21 cellular contexts compared by ENCODE assay signal in the genomic region with DNA sequence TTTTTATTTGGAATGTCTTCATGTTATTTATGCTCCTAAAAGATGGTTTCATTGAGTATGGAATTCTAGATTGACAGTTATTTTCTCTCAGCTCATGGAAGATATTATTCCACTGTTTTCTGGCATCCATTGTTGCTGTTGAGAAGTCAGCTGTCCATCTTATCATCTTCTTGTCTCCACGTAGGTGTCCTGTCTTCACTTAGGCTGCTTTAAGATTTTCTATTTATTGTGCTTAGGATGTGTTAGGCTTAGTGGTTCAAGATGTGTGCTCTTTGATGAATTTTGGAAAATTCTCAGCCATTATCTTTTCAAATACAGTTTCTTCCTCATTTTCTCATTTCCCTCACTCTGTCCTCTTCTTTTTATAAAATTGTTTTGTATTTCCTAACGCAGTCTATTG. TPM values are rescaled to one million over a fixed set of nuclear protein-coding genes. Genes with fewer than 3 reads are reported as not detected.
DNase-seq lines count a peak whose midpoint lies in the region; ATAC-seq and TF ChIP-seq lines count a peak whose summit lies in the region.
"Had no signal": no experiment of that assay in that cellular context is flagged by ENCODE, and none has a peak within 500 bp of the region (broad histone marks: within the 10 kb centered on the region; RNA-seq: fewer than 3 reads in every experiment).

No MANE protein-coding gene starts in this region.

- ATAC-seq in PC-3 = no peak
- no peak for ATAC-seq in right cardiac atrium
- ATAC-seq: activated CD4-positive, CD25-positive, alpha-beta regulatory T cell treated with anti-CD3 and anti-CD28 coated beads, Interleukin-2, amount 50 U/mL, for 24 hours; activated CD8-positive, alpha-beta T cell treated with anti-CD3 and anti-CD28 coated beads, Interleukin-2, amount 10 ng/mL, durations not matched to agents 7 days and 5 days; activated T-cell treated with anti-CD3 and anti-CD28 coated beads, Interleukin-2, amount 50 U/mL, for 4 hours; left lobe of liver; SK-N-SH treated with all-trans-retinoic acid at 6 μM for 48 hours had no signal

- no peak overlapping the region for H3K9ac ChIP-seq in GM23248
- H3K9ac ChIP-seq in fibroblast of lung (ENCODE audit: insufficient read depth, low read length) = no peak overlapping the region
- no peak overlapping the region for H3K9ac ChIP-seq in PC-3 (ENCODE audit: low read length)

- in situ Hi-C loops in GM23248 (cut with MboI) = no loop called here

- peaks cover 27% of the 10 kb centered on the region for H3K9me3 Mint-ChIP-seq in progenitor cell of endocrine pancreas (ENCODE audit: low read depth)

- H3K4me3 ChIP-seq in GM23248 = 0 out of 2 replicates have a peak overlapping the region, but pooled peaks have one; percentile 11
- no peak overlapping the region for H3K4me3 ChIP-seq in fibroblast of lung (replicated peaks in 1 of 4; ENCODE audit: control extremely low read depth in 1 of 4, insufficient read depth in 1 of 4, low read depth in 3 of 4, low read length in 4 of 4)
- H3K4me3 ChIP-seq in PC-3 (ENCODE audit: low read length) = no peak overlapping the region
- no peak overlapping the region for H3K4me3 ChIP-seq in right cardiac atrium (ENCODE audit: low read length)
- H3K4me3 ChIP-seq: testis had no signal

- H3K27me3 ChIP-seq in GM23248 (replicated peaks; ENCODE audit: insufficient read depth) = no peaks in the 10 kb centered on the region
- H3K27me3 ChIP-seq in fibroblast of lung (ENCODE audit: control insufficient read depth, insufficient read depth, low read length) = no peaks in the 10 kb centered on the region
- H3K27me3 ChIP-seq in PC-3 (ENCODE audit: low read length) = no peaks in the 10 kb centered on the region
- H3K27me3 ChIP-seq in right cardiac atrium (ENCODE audit: control insufficient read depth, insufficient read depth) = no peaks in the 10 kb centered on the region
- H3K27me3 ChIP-seq: brain microvascular endothelial cell, testis had no signal

- POLR2A ChIA-PET in PC-3 (lab: Charles Lee; ENCODE audit: unreplicated experiment) = no interaction called here

- H3K9me2 ChIP-seq in GM23248 (ENCODE audit: insufficient read depth) (no peaks in the 10 kb centered on the region), PC-3 (replicated peaks; ENCODE audit: low read length) (no peaks in the 10 kb centered on the region)

- no peak overlapping the region for H3K4me3 Mint-ChIP-seq in progenitor cell of endocrine pancreas (ENCODE audit: low read depth)
- H3K4me3 Mint-ChIP-seq: activated CD8-positive, alpha-beta T cell treated with anti-CD3 and anti-CD28 coated beads, Interleukin-2, amount 10 ng/mL, durations not matched to agents 7 days and 5 days; activated T-cell treated with anti-CD3 and anti-CD28 coated beads, Interleukin-2, amount 50 U/mL, for 4 hours had no signal

- TF ChIP-seq CTCF in fibroblast of lung (conservative IDR thresholded peaks at IDR 0.05 in 1 of 2, IDR thresholded peaks at IDR 0.05 in 1 of 2; ENCODE audit: low read depth in 1 of 2, low read length in 2 of 2) (no peak), progenitor cell of endocrine pancreas (IDR thresholded peaks at IDR 0.05; ENCODE audit: unreplicated experiment) (no peak), PC-3 (conservative IDR thresholded peaks at IDR 0.05; ENCODE audit: low read depth, low read length) (no peak), GM10266 (IDR thresholded peaks at IDR 0.05; ENCODE audit: control insufficient read depth, insufficient read depth, low read depth, missing control alignments) (no peak)

- H4K20me1 ChIP-seq in GM23248 (ENCODE audit: insufficient read depth) (no peaks in the 10 kb centered on the region), fibroblast of lung (ENCODE audit: control insufficient read depth, extremely low read depth, insufficient read depth, low read length) (no peaks in the 10 kb centered on the region), PC-3 (ENCODE audit: low read length) (no peaks in the 10 kb centered on the region)

- H2AFZ ChIP-seq in GM23248 = no peak overlapping the region
- no peak overlapping the region for H2AFZ ChIP-seq in fibroblast of lung (ENCODE audit: low read length)
- H2AFZ ChIP-seq in PC-3 (ENCODE audit: low read length) = no peak overlapping the region

- CTCF ChIA-PET in PC-3 (lab: Charles Lee) = no interaction called here

- peaks cover 7% of the 10 kb centered on the region for H3K4me1 Mint-ChIP-seq in progenitor cell of endocrine pancreas (ENCODE audit: low read depth)

- H3K4me2 ChIP-seq in GM23248 (ENCODE audit: unreplicated experiment) (no peak overlapping the region), fibroblast of lung (ENCODE audit: extremely low read depth, insufficient read depth, low read length) (no peak overlapping the region), PC-3 (ENCODE audit: low read length) (no peak overlapping the region)

- H3K9me3 ChIP-seq in GM23248 (ENCODE audit: low read depth) (peaks cover 4% of the 10 kb centered on the region), fibroblast of lung (ENCODE audit: control insufficient read depth, insufficient read depth, low read depth, low read length) (no peaks in the 10 kb centered on the region), PC-3 (ENCODE audit: low read length) (peaks cover 11% of the 10 kb centered on the region), right cardiac atrium (ENCODE audit: control insufficient read depth, low read length) (no peaks in the 10 kb centered on the region)
- H3K9me3 ChIP-seq: testis had no signal

- H3K4me1 ChIP-seq in GM23248 (ENCODE audit: insufficient read depth) = no peaks in the 10 kb centered on the region
- H3K4me1 ChIP-seq in fibroblast of lung (ENCODE audit: control insufficient read depth, extremely low read depth, insufficient read depth, low read length) = no peaks in the 10 kb centered on the region
- no peaks in the 10 kb centered on the region for H3K4me1 ChIP-seq in PC-3 (ENCODE audit: insufficient read depth, low read length)
- H3K4me1 ChIP-seq in right cardiac atrium (ENCODE audit: control insufficient read depth, insufficient read depth, low read length) = no peaks in the 10 kb centered on the region
- H3K4me1 ChIP-seq: testis had no signal

- DNase-seq in A172 (ENCODE audit: low spot score) (peak; percentile 8), GM23248 (peak; percentile 23), SW480 (ENCODE audit: low spot score) (peak; percentile 5), fibroblast of lung (ENCODE audit: low read depth in 2 of 2) (peak; percentile 18 to 33), progenitor cell of endocrine pancreas (ENCODE audit: low spot score, unreplicated experiment) (no peak), PC-3 (no peak), GM10266 (ENCODE audit: extremely low spot score) (no peak), right cardiac atrium (no peak)
- DNase-seq: activated CD8-positive, alpha-beta T cell treated with anti-CD3 and anti-CD28 coated beads, Interleukin-2, amount 10 ng/mL, durations not matched to agents 7 days and 5 days; activated naive CD4-positive, alpha-beta T cell treated with anti-CD3 and anti-CD28 coated beads, Interleukin-2, amount 50 U/mL, for 16 hours; activated T-cell treated with anti-CD3 and anti-CD28 coated beads, Interleukin-2, amount 50 U/mL, for 4 hours; brain microvascular endothelial cell; COR-L47; dermis blood vessel endothelial cell; NCI-H1436; retina; T-helper 9 cell; testis had no signal

- peaks cover 50% of the 10 kb centered on the region for H3K36me3 ChIP-seq in GM23248 (ENCODE audit: low read depth)
- no peaks in the 10 kb centered on the region for H3K36me3 ChIP-seq in fibroblast of lung (ENCODE audit: control insufficient read depth, insufficient read depth, low read length)
- peaks cover 81% of the 10 kb centered on the region for H3K36me3 ChIP-seq in PC-3 (ENCODE audit: low read depth, low read length)

- no peak overlapping the region for H3K27ac Mint-ChIP-seq in progenitor cell of endocrine pancreas
- H3K27ac Mint-ChIP-seq: activated CD8-positive, alpha-beta T cell treated with anti-CD3 and anti-CD28 coated beads, Interleukin-2, amount 10 ng/mL, durations not matched to agents 7 days and 5 days had no signal

- H3K36me3 Mint-ChIP-seq in progenitor cell of endocrine pancreas (ENCODE audit: insufficient read depth) = peaks cover 61% of the 10 kb centered on the region

- H3K27ac ChIP-seq in GM23248 (no peak overlapping the region), fibroblast of lung (ENCODE audit: insufficient read depth, low read length) (no peak overlapping the region), PC-3 (ENCODE audit: low read length) (no peak overlapping the region), right cardiac atrium (ENCODE audit: low read length) (no peak overlapping the region)
- H3K27ac ChIP-seq: brain microvascular endothelial cell, testis had no signal

- H3K79me2 ChIP-seq in GM23248 (ENCODE audit: insufficient read depth) = peaks cover 40% of the 10 kb centered on the region
- no peaks in the 10 kb centered on the region for H3K79me2 ChIP-seq in fibroblast of lung (ENCODE audit: control insufficient read depth, insufficient read depth, low read length)
- peaks cover 6% of the 10 kb centered on the region; the same call in 1 of the 2 replicates for H3K79me2 ChIP-seq in PC-3 (ENCODE audit: low read length)

- no peaks in the 10 kb centered on the region for H3K27me3 Mint-ChIP-seq in progenitor cell of endocrine pancreas

- intact Hi-C loops in PC-3 (cut with micrococcal nuclease) (no loop called here), right cardiac atrium (cut with DNase I) (no loop called here)

- no peaks in the 10 kb centered on the region for H3F3A ChIP-seq in GM23248 (ENCODE audit: insufficient read depth)
- peaks cover 4% of the 10 kb centered on the region for H3F3A ChIP-seq in PC-3 (ENCODE audit: low read length, unreplicated experiment)

- 96 to 97% methylated on average over 2 of the region's 2 CpGs for WGBS in GM23248 (ENCODE audit: low coverage in 1 of 2, low lambda C conversion rate in 2 of 2, missing lambda C conversion rate in 2 of 2), 2 experiments
- WGBS in right cardiac atrium = 92% methylated on average over 2 of the region's 2 CpGs

- BruUV-seq in PC-3 (replicated peaks; lab: Mats Ljungman, UMichigan) = no TSS peak

RNA-seq across cellular contexts. Expression of gene SNRK, which starts 52.0 kb away (rescaled TPM):
- 11.6 and 16.5 TPM in 2 replicates for total RNA-seq in A172 (2014; rRNA removed; shearing (Covaris generic))
- total RNA-seq in GM23248 (2014; rRNA removed; shearing (Covaris generic)) = 11.6 and 15.0 TPM in 2 replicates
- 5.0 and 6.4 TPM in 2 replicates for polyA plus RNA-seq in GM23248 (2016; fragmentation: Nextera tagmentation; extraction: Ambion mirVana)
- 22.3 and 22.6 TPM in 2 replicates for total RNA-seq in fibroblast of lung
- polyA plus RNA-seq in fibroblast of lung = 9.1 and 11.9 TPM in 2 replicates
- 7.0 and 10.3 TPM in 2 replicates for polyA plus RNA-seq in fibroblast of lung (2012)
- 34.7 and 35.0 TPM in 2 replicates for polyA minus RNA-seq in fibroblast of lung (ENCODE audit: low replicate concordance)
- 22.9 and 23.6 TPM in 2 replicates for total RNA-seq in progenitor cell of endocrine pancreas
- 53.3 and 53.4 TPM in 2 replicates for total RNA-seq in PC-3 (2014; rRNA removed)
- total RNA-seq in right cardiac atrium = 10 to 100 TPM; 23.6 to 29.0 (median 27.2) TPM
- polyA plus RNA-seq in right cardiac atrium = 12.1 TPM

Comparison
In these comparisons a context has a peak if more than half of its experiments do, and no peak if none do; other contexts are left out.
1. DNase-seq: peak in A172 (single experiment), GM23248 (single experiment), SW480 (single experiment) and fibroblast of lung (2 of 2); none in progenitor cell of endocrine pancreas (single experiment), PC-3 (single experiment), GM10266 (single experiment) and right cardiac atrium (0 of 3).